Comparison of ENCODE assay signal across 9 cellular contexts in genomic region chr1:246784621-246785535, GRCh38.
DNase-seq lines count a peak whose midpoint lies in the region; ATAC-seq and TF ChIP-seq lines count a peak whose summit lies in the region.
"Had no signal": no experiment of that assay in that cellular context is flagged by ENCODE, and none has a peak within 500 bp of the region (broad histone marks: within the 10 kb centered on the region; RNA-seq: fewer than 3 reads in every experiment).

No MANE protein-coding gene starts in this region.

- H3K27ac ChIP-seq in trophoblast cell (ENCODE audit: low read depth, low read length) = no peak overlapping the region

- H3K9me3 Mint-ChIP-seq in activated CD8-positive, alpha-beta memory T cell treated with anti-CD3 and anti-CD28 coated beads, Interleukin-2, amount 10 ng/mL, durations not matched to agents 7 days and 5 days (ENCODE audit: low read depth) = no peaks in the 10 kb centered on the region
- H3K9me3 Mint-ChIP-seq in central memory CD8-positive, alpha-beta T cell = no peaks in the 10 kb centered on the region
- no peaks in the 10 kb centered on the region for H3K9me3 Mint-ChIP-seq in progenitor cell of endocrine pancreas (ENCODE audit: low read depth)
- H3K9me3 Mint-ChIP-seq: neural crest cell had no signal

- no peak for DNase-seq in activated CD8-positive, alpha-beta memory T cell treated with anti-CD3 and anti-CD28 coated beads, Interleukin-2, amount 10 ng/mL, durations not matched to agents 7 days and 5 days
- DNase-seq in activated CD8-positive, alpha-beta memory T cell treated with anti-CD3 and anti-CD28 coated beads for 24 hours = no peak
- DNase-seq in central memory CD8-positive, alpha-beta T cell (ENCODE audit: low spot score in 2 of 2) = no peak
- DNase-seq in progenitor cell of endocrine pancreas (ENCODE audit: low spot score, unreplicated experiment) = no peak
- DNase-seq in HAP-1 (ENCODE audit: low spot score in 2 of 2) = no peak
- no peak for DNase-seq in trophoblast cell
- no peak for DNase-seq in COLO668 (lab: John Stamatoyannopoulos, UW; ENCODE audit: unreplicated experiment)

- H3K4me3 ChIP-seq in HAP-1 (no peak overlapping the region), trophoblast cell (ENCODE audit: low read depth, low read length) (no peak overlapping the region)

- no peaks in the 10 kb centered on the region for H3K79me2 ChIP-seq in trophoblast cell (ENCODE audit: control insufficient read depth, insufficient read depth, low read length, poor library complexity)

- H2AFZ ChIP-seq in trophoblast cell (ENCODE audit: insufficient read depth, low read length, poor library complexity) = no peak overlapping the region

- no peaks in the 10 kb centered on the region for H3K4me1 ChIP-seq in HAP-1
- H3K4me1 ChIP-seq in trophoblast cell (ENCODE audit: control insufficient read depth in 1 of 2, insufficient read depth in 2 of 2, low read length in 2 of 2) = peaks cover 3 to 5% of the 10 kb centered on the region in 2 experiments

- no peaks in the 10 kb centered on the region for H3K9me3 ChIP-seq in HAP-1
- peaks cover 2% of the 10 kb centered on the region for H3K9me3 ChIP-seq in trophoblast cell (ENCODE audit: insufficient read depth, low read depth, low read length)

- H3K23ac ChIP-seq in trophoblast cell (ENCODE audit: low read length) = no peak overlapping the region

- no peak overlapping the region for H4K8ac ChIP-seq in trophoblast cell (ENCODE audit: low read depth, low read length)

- no peak overlapping the region for H3K9ac ChIP-seq in trophoblast cell (ENCODE audit: low read length)

- H3K79me1 ChIP-seq in trophoblast cell (ENCODE audit: low read length) = no peaks in the 10 kb centered on the region

- no peak overlapping the region for H2AK5ac ChIP-seq in trophoblast cell (ENCODE audit: low read length)

- H2BK12ac ChIP-seq in trophoblast cell (ENCODE audit: low read length) = no peak overlapping the region

- H3K27ac Mint-ChIP-seq in activated CD8-positive, alpha-beta memory T cell treated with anti-CD3 and anti-CD28 coated beads, Interleukin-2, amount 10 ng/mL, durations not matched to agents 7 days and 5 days = no peak overlapping the region
- no peak overlapping the region for H3K27ac Mint-ChIP-seq in central memory CD8-positive, alpha-beta T cell (ENCODE audit: low read depth)
- peak overlapping the region; percentile 29 for H3K27ac Mint-ChIP-seq in progenitor cell of endocrine pancreas

- H3K4me2 ChIP-seq in trophoblast cell (ENCODE audit: low read length) = no peak overlapping the region

- in situ Hi-C loops in HAP-1 (cut with MboI; ENCODE audit: low sequenced_read_pairs) = no loop called here

- peak; percentile 55 for ATAC-seq in activated CD8-positive, alpha-beta memory T cell treated with anti-CD3 and anti-CD28 coated beads, Interleukin-2, amount 10 ng/mL, durations not matched to agents 7 days and 5 days
- ATAC-seq in HG03457 (IDR thresholded peaks at IDR 0.05; ENCODE audit: unreplicated experiment) = peak; percentile 49
- no peak for ATAC-seq in central memory CD8-positive, alpha-beta T cell (replicated peaks; ENCODE audit: extremely low read depth, poor library complexity, severe bottlenecking)

- no peak for TF ChIP-seq CTCF in progenitor cell of endocrine pancreas (IDR thresholded peaks at IDR 0.05; ENCODE audit: unreplicated experiment)

- H3K36me3 ChIP-seq in HAP-1 (replicated peaks) (no peaks in the 10 kb centered on the region), trophoblast cell (ENCODE audit: control insufficient read depth in 1 of 2, insufficient read depth in 2 of 2, low read length in 2 of 2) (no peaks in the 10 kb centered on the region)

- no peaks in the 10 kb centered on the region for H3K36me3 Mint-ChIP-seq in activated CD8-positive, alpha-beta memory T cell treated with anti-CD3 and anti-CD28 coated beads, Interleukin-2, amount 10 ng/mL, durations not matched to agents 7 days and 5 days
- H3K36me3 Mint-ChIP-seq in central memory CD8-positive, alpha-beta T cell (ENCODE audit: insufficient read depth) = no peaks in the 10 kb centered on the region
- H3K36me3 Mint-ChIP-seq in progenitor cell of endocrine pancreas (ENCODE audit: insufficient read depth) = peaks cover 14% of the 10 kb centered on the region

- H2BK5ac ChIP-seq in trophoblast cell (ENCODE audit: low read depth, low read length, poor library complexity) = no peak overlapping the region

- H3K4me3 Mint-ChIP-seq in activated CD8-positive, alpha-beta memory T cell treated with anti-CD3 and anti-CD28 coated beads, Interleukin-2, amount 10 ng/mL, durations not matched to agents 7 days and 5 days = no peak overlapping the region
- peak overlapping the region; percentile 20 for H3K4me3 Mint-ChIP-seq in central memory CD8-positive, alpha-beta T cell
- H3K4me3 Mint-ChIP-seq in progenitor cell of endocrine pancreas (ENCODE audit: low read depth) = no peak overlapping the region
- H3K4me3 Mint-ChIP-seq: neural crest cell had no signal

- H3K14ac ChIP-seq in trophoblast cell (ENCODE audit: low read length) = no peak overlapping the region

- CTCF ChIA-PET in activated CD8-positive, alpha-beta memory T cell treated with anti-CD3 and anti-CD28 coated beads, Interleukin-2, amount 10 ng/mL, durations not matched to agents 7 days and 5 days (lab: Charles Lee) = no interaction called here

- no CpG with 5 or more reads among the region's 19 CpGs for WGBS in trophoblast cell (ENCODE audit: extremely low coverage, insufficient coverage, insufficient read length)

- H3K4me1 Mint-ChIP-seq in activated CD8-positive, alpha-beta memory T cell treated with anti-CD3 and anti-CD28 coated beads, Interleukin-2, amount 10 ng/mL, durations not matched to agents 7 days and 5 days = peaks cover 6% of the 10 kb centered on the region
- peaks cover 5% of the 10 kb centered on the region for H3K4me1 Mint-ChIP-seq in central memory CD8-positive, alpha-beta T cell
- H3K4me1 Mint-ChIP-seq in progenitor cell of endocrine pancreas (ENCODE audit: low read depth) = peaks cover 2% of the 10 kb centered on the region

- H3K4ac ChIP-seq in trophoblast cell (ENCODE audit: low read depth, low read length) = no peak overlapping the region

- peaks cover 9% of the 10 kb centered on the region for H3K27me3 Mint-ChIP-seq in activated CD8-positive, alpha-beta memory T cell treated with anti-CD3 and anti-CD28 coated beads, Interleukin-2, amount 10 ng/mL, durations not matched to agents 7 days and 5 days
- peaks cover 12% of the 10 kb centered on the region for H3K27me3 Mint-ChIP-seq in central memory CD8-positive, alpha-beta T cell
- peaks cover 3% of the 10 kb centered on the region for H3K27me3 Mint-ChIP-seq in progenitor cell of endocrine pancreas

- H3K27me3 ChIP-seq in HAP-1 (ENCODE audit: low read depth) (no peaks in the 10 kb centered on the region), trophoblast cell (ENCODE audit: insufficient read depth, low read length) (no peaks in the 10 kb centered on the region)

- no peak overlapping the region for H4K91ac ChIP-seq in trophoblast cell (ENCODE audit: low read depth, low read length)

- H2BK120ac ChIP-seq in trophoblast cell (ENCODE audit: insufficient read depth, low read length, poor library complexity) = no peak overlapping the region

- H4K12ac ChIP-seq in trophoblast cell (ENCODE audit: low read depth, low read length) = no peak overlapping the region

- H3K18ac ChIP-seq in trophoblast cell (ENCODE audit: low read length) = no peak overlapping the region
